29 cellular contexts compared by ENCODE assay signal in genomic region chr4:86512631-86513030, GRCh38.
"Had no signal": no experiment of that assay in that cellular context is flagged by ENCODE, and none has a peak within 500 bp of the region (broad histone marks: within the 10 kb centered on the region; RNA-seq: fewer than 3 reads in every experiment).

No MANE protein-coding gene starts in this region.

- H3K27ac ChIP-seq: ascending aorta, breast epithelium, coronary artery, dorsolateral prefrontal cortex, WERI-Rb-1 had no signal

- DNase-seq: activated B cell treated with CpG ODN at 0.5 μM for 24 hours; activated CD4-positive, alpha-beta T cell treated with anti-CD3 and anti-CD28 coated beads for 48 hours; activated CD4-positive, alpha-beta T cell treated with anti-CD3 and anti-CD28 coated beads, Interleukin-2, amount 50 U/mL, for 1 hour; activated CD4-positive, alpha-beta T cell treated with anti-CD3 and anti-CD28 coated beads, Interleukin-2, amount 50 U/mL, for 48 hours; activated CD8-positive, alpha-beta memory T cell treated with anti-CD3 and anti-CD28 coated beads for 24 hours; activated CD8-positive, alpha-beta memory T cell treated with anti-CD3 and anti-CD28 coated beads, Interleukin-2, amount 50 U/mL, for 4 hours; activated CD8-positive, alpha-beta T cell treated with anti-CD3 and anti-CD28 coated beads for 36 hours; activated effector memory CD4-positive, alpha-beta T cell treated with Interleukin-2 at 50 U/mL for 16 hours; activated naive CD4-positive, alpha-beta T cell; activated naive CD4-positive, alpha-beta T cell treated with anti-CD3 and anti-CD28 coated beads, Interleukin-2, amount 10 ng/mL, durations not matched to agents 7 days and 5 days; activated naive CD8-positive, alpha-beta T cell treated with anti-CD3 and anti-CD28 coated beads, Interleukin-2, amount 10 ng/mL, durations not matched to agents 7 days and 5 days; activated T-cell treated with anti-CD3 and anti-CD28 coated beads, Interleukin-2, amount 50 U/mL, for 1 hour; dorsolateral prefrontal cortex; effector memory CD4-positive, alpha-beta T cell; endodermal cell; head of caudate nucleus; T-helper 1 cell; T-helper 17 cell; T1000; WERI-Rb-1 had no signal

- H3K27me3 Mint-ChIP-seq: activated B cell treated with CpG ODN at 0.5 μM for 24 hours; activated CD8-positive, alpha-beta T cell treated with anti-CD3 and anti-CD28 coated beads for 36 hours; activated T-helper 17 cell treated with anti-CD3 and anti-CD28 coated beads, Interleukin-2, amount 50 U/mL, for 72 hours; central memory CD8-positive, alpha-beta T cell; T-helper 17 cell had no signal

- H3K36me3 ChIP-seq: ascending aorta, breast epithelium, WERI-Rb-1 had no signal

- H3K4me1 ChIP-seq: breast epithelium had no signal

- H3K36me3 Mint-ChIP-seq: activated naive CD4-positive, alpha-beta T cell treated with anti-CD3 and anti-CD28 coated beads, Interleukin-2, amount 10 ng/mL, durations not matched to agents 7 days and 5 days; activated naive CD4-positive, alpha-beta T cell treated with anti-CD3 and anti-CD28 coated beads, Interleukin-2, amount 50 U/mL, for 72 hours; activated naive CD8-positive, alpha-beta T cell treated with anti-CD3 and anti-CD28 coated beads, Interleukin-2, amount 10 ng/mL, durations not matched to agents 7 days and 5 days; brain had no signal

- H3K27me3 ChIP-seq: ascending aorta, breast epithelium, dorsolateral prefrontal cortex had no signal

- H3K27ac Mint-ChIP-seq: activated B cell treated with CpG ODN at 0.5 μM for 24 hours; activated CD8-positive, alpha-beta T cell treated with anti-CD3 and anti-CD28 coated beads for 36 hours; activated naive CD4-positive, alpha-beta T cell treated with anti-CD3 and anti-CD28 coated beads, Interleukin-2, amount 10 ng/mL, durations not matched to agents 7 days and 5 days; activated naive CD4-positive, alpha-beta T cell treated with anti-CD3 and anti-CD28 coated beads, Interleukin-2, amount 50 U/mL, for 72 hours; activated naive CD8-positive, alpha-beta T cell treated with anti-CD3 and anti-CD28 coated beads, Interleukin-2, amount 10 ng/mL, durations not matched to agents 7 days and 5 days; activated T-helper 17 cell treated with anti-CD3 and anti-CD28 coated beads, Interleukin-2, amount 50 U/mL, for 72 hours; brain; dendritic cell treated with granulocyte-macrophage colony-stimulating factor and Interleukin-4, amounts not matched to agents 40 ng/mL and 50 ng/mL, for 4 days; endodermal cell; T-helper 17 cell; T-helper 2 cell treated with Interferon-gamma antibody and Interleukin-4, amounts not matched to agents 5 μg/mL and 100 μg/mL, for 36 hours had no signal

- H3K4me3 ChIP-seq: ascending aorta, breast epithelium, coronary artery, dorsolateral prefrontal cortex had no signal

- H3K9me3 Mint-ChIP-seq: activated B cell treated with CpG ODN at 0.5 μM for 24 hours; activated CD8-positive, alpha-beta T cell treated with anti-CD3 and anti-CD28 coated beads for 36 hours; activated naive CD4-positive, alpha-beta T cell treated with anti-CD3 and anti-CD28 coated beads, Interleukin-2, amount 10 ng/mL, durations not matched to agents 7 days and 5 days; activated naive CD4-positive, alpha-beta T cell treated with anti-CD3 and anti-CD28 coated beads, Interleukin-2, amount 50 U/mL, for 72 hours; activated naive CD8-positive, alpha-beta T cell treated with anti-CD3 and anti-CD28 coated beads, Interleukin-2, amount 10 ng/mL, durations not matched to agents 7 days and 5 days; central memory CD8-positive, alpha-beta T cell; T-helper 2 cell treated with Interferon-gamma antibody and Interleukin-4, amounts not matched to agents 5 μg/mL and 100 μg/mL, for 36 hours had no signal

- H3K4me3 Mint-ChIP-seq: activated B cell treated with CpG ODN at 0.5 μM for 24 hours; activated CD8-positive, alpha-beta T cell treated with anti-CD3 and anti-CD28 coated beads for 36 hours; activated naive CD4-positive, alpha-beta T cell treated with anti-CD3 and anti-CD28 coated beads, Interleukin-2, amount 10 ng/mL, durations not matched to agents 7 days and 5 days; activated naive CD8-positive, alpha-beta T cell treated with anti-CD3 and anti-CD28 coated beads, Interleukin-2, amount 10 ng/mL, durations not matched to agents 7 days and 5 days; activated T-helper 17 cell treated with anti-CD3 and anti-CD28 coated beads, Interleukin-2, amount 50 U/mL, for 72 hours; brain; central memory CD8-positive, alpha-beta T cell; dendritic cell treated with granulocyte-macrophage colony-stimulating factor and Interleukin-4, amounts not matched to agents 40 ng/mL and 50 ng/mL, for 4 days; endodermal cell; T-helper 17 cell; T-helper 2 cell treated with Interferon-gamma antibody and Interleukin-4, amounts not matched to agents 5 μg/mL and 100 μg/mL, for 36 hours had no signal

- H3K4me1 Mint-ChIP-seq: activated B cell treated with CpG ODN at 0.5 μM for 24 hours; activated naive CD4-positive, alpha-beta T cell treated with anti-CD3 and anti-CD28 coated beads, Interleukin-2, amount 10 ng/mL, durations not matched to agents 7 days and 5 days; activated naive CD8-positive, alpha-beta T cell treated with anti-CD3 and anti-CD28 coated beads, Interleukin-2, amount 10 ng/mL, durations not matched to agents 7 days and 5 days; central memory CD8-positive, alpha-beta T cell had no signal
